In genomic region chr18:51006948-51007786, GRCh38 we compare ENCODE assay signal across 2 cellular contexts.
TF ChIP-seq lines count a peak whose summit lies in the region.

No MANE protein-coding gene starts in this region.

TF ChIP-seq in HEK293, 187 proteins besides CTCF, POLR2A, EP300 and RAD21 (continued from another document):
- TF ChIP-seq FEZF1 (tag by site-specific recombination; IDR thresholded peaks at IDR 0.05): peak; percentile 57
- no peak for TF ChIP-seq OSR2 (tag by site-specific recombination; IDR thresholded peaks at IDR 0.05)
- no peak for TF ChIP-seq SP2 (tag by site-specific recombination; IDR thresholded peaks at IDR 0.05)
- no peak for TF ChIP-seq ZNF560 (tag by site-specific recombination; IDR thresholded peaks at IDR 0.05; ENCODE audit: borderline replicate concordance)
- no peak for TF ChIP-seq ZNF704 (tag by site-specific recombination; IDR thresholded peaks at IDR 0.05)
- TF ChIP-seq ZNF16 (tag by site-specific recombination; IDR thresholded peaks at IDR 0.05; ENCODE audit: low read depth): no peak
- peak; percentile 59; the same call in 1 of the 2 replicates for TF ChIP-seq ATF2 (tag by site-specific recombination; IDR thresholded peaks at IDR 0.05; ENCODE audit: low read depth)
- TF ChIP-seq ZNF324 (tag by site-specific recombination; IDR thresholded peaks at IDR 0.05): no peak
- TF ChIP-seq ZBTB7A (tag by site-specific recombination; IDR thresholded peaks at IDR 0.05; ENCODE audit: low read depth): no peak
- TF ChIP-seq RBAK (tag by site-specific recombination; IDR thresholded peaks at IDR 0.05): no peak
- no peak for TF ChIP-seq ZEB2 (tag by site-specific recombination; IDR thresholded peaks at IDR 0.05)
- TF ChIP-seq ZNF670 (tag by site-specific recombination; IDR thresholded peaks at IDR 0.05; ENCODE audit: low read depth): no peak
- TF ChIP-seq ZNF521 (tag by site-specific recombination; IDR thresholded peaks at IDR 0.05): no peak

TF ChIP-seq in K562, 482 proteins besides CTCF, POLR2A, EP300 and RAD21 (continued from another document):
- TF ChIP-seq ZMIZ1 (IDR thresholded peaks at IDR 0.05; ENCODE audit: low read depth in 2 of 2, low read length in 2 of 2) (peak in 1 of 2 experiments; percentile 76; a peak in 2 of 4 replicates), ZNF655 (CRISPR knock-in tag; IDR thresholded peaks at IDR 0.05) (no peak), DPF2 (IDR thresholded peaks at IDR 0.05) (peak; percentile 57; the same call in 1 of the 2 replicates), NR2C2 (CRISPR knock-in tag; IDR thresholded peaks at IDR 0.05) (no peak), NR2C2 (tag; IDR thresholded peaks at IDR 0.05) (no peak; the same call in 1 of the 2 replicates), CCNT2 (IDR thresholded peaks at IDR 0.05; ENCODE audit: borderline replicate concordance, extremely low read depth, insufficient read length, low read depth, low read length) (peak; percentile 41), TAL1 (IDR thresholded peaks at IDR 0.05) (peak; percentile 91), PBX2 (CRISPR knock-in tag; IDR thresholded peaks at IDR 0.05; ENCODE audit: low read depth) (no peak), PBX2 (tag; conservative IDR thresholded peaks at IDR 0.05; ENCODE audit: low read depth) (0 out of 2 replicates have a peak, but pooled peaks have one; percentile 2), KLF16 (IDR thresholded peaks at IDR 0.05) (peak; percentile 76), ZNF766 (CRISPR knock-in tag; conservative IDR thresholded peaks at IDR 0.05) (peak; percentile 58; the same call in 1 of the 2 replicates), TEAD4 (IDR thresholded peaks at IDR 0.05; ENCODE audit: low read length) (peak; percentile 88), TEAD4 (CRISPR knock-in tag; IDR thresholded peaks at IDR 0.05; ENCODE audit: borderline replicate concordance) (no peak), U2AF2 (optimal IDR thresholded peaks at IDR 0.05; ENCODE audit: low read depth, low read length) (no peak), SRSF3 (IDR thresholded peaks at IDR 0.05; ENCODE audit: insufficient read depth, low read length) (no peak), MTA2 (IDR thresholded peaks at IDR 0.05; ENCODE audit: low read depth) (peak; percentile 77), SMARCA4 (IDR thresholded peaks at IDR 0.05) (peak; percentile 50; the same call in 1 of the 2 replicates), TEAD1 (CRISPR knock-in tag; IDR thresholded peaks at IDR 0.05) (peak in 1 of 2 experiments; percentile 64; a peak in 1 of 4 replicates), NR2C1 (IDR thresholded peaks at IDR 0.05) (peak; percentile 57; the same call in 1 of the 2 replicates), NR2C1 (tag; IDR thresholded peaks at IDR 0.05) (peak; percentile 48; the same call in 1 of the 2 replicates), SOX6 (IDR thresholded peaks at IDR 0.05) (peak; percentile 67), TRIM24 (IDR thresholded peaks at IDR 0.05) (0 out of 4 replicates have a peak, but pooled peaks of 1 of the 2 experiments have one; percentile 29), RBM25 (IDR thresholded peaks at IDR 0.05; ENCODE audit: low read depth, low read length, severe bottlenecking) (no peak), TCF3 (CRISPR knock-in tag; IDR thresholded peaks at IDR 0.05) (peak; percentile 90), KDM1A (IDR thresholded peaks at IDR 0.05) (peak; percentile 68 to 71), HDAC2 (IDR thresholded peaks at IDR 0.05) (peak; percentile 29; the same call in 1 of the 2 replicates), SRSF9 (IDR thresholded peaks at IDR 0.05; ENCODE audit: borderline replicate concordance, low read depth, low read length) (no peak), BHLHE40 (IDR thresholded peaks at IDR 0.05; ENCODE audit: low read length) (peak; percentile 89), CEBPG (CRISPR knock-in tag; IDR thresholded peaks at IDR 0.05) (no peak), CEBPG (tag; conservative IDR thresholded peaks at IDR 0.05 in 1 of 2, IDR thresholded peaks at IDR 0.05 in 1 of 2) (peak in 1 of 2 experiments; percentile 34; a peak in 1 of 4 replicates), ESRRA (IDR thresholded peaks at IDR 0.05; ENCODE audit: borderline replicate concordance, low read depth) (peak; percentile 60), CBFA2T2 (conservative IDR thresholded peaks at IDR 0.05) (peak; percentile 88), SMARCE1 (IDR thresholded peaks at IDR 0.05) (0 out of 2 replicates have a peak, but pooled peaks have one; percentile 31), TBL1XR1 (IDR thresholded peaks at IDR 0.05; ENCODE audit: low read length in 2 of 2) (peak in 1 of 2 experiments; percentile 57; a peak in 1 of 4 replicates), NCOA6 (IDR thresholded peaks at IDR 0.05) (no peak), ZBTB7A (IDR thresholded peaks at IDR 0.05; ENCODE audit: borderline replicate concordance, control insufficient read depth, low read depth, low read length) (peak; percentile 75; the same call in 1 of the 2 replicates), ZNF740 (CRISPR knock-in tag; IDR thresholded peaks at IDR 0.05) (peak; percentile 9; the same call in 1 of the 2 replicates), ZNF740 (tag; IDR thresholded peaks at IDR 0.05) (peak in 1 of 2 experiments; percentile 63; a peak in 1 of 4 replicates), MAZ (CRISPR knock-in tag; conservative IDR thresholded peaks at IDR 0.05 in 1 of 2, IDR thresholded peaks at IDR 0.05 in 1 of 2) (0 out of 4 replicates have a peak, but pooled peaks of 1 of the 2 experiments have one; percentile 15), POLR2AphosphoS5 (IDR thresholded peaks at IDR 0.05; ENCODE audit: control insufficient read depth, insufficient read depth, low read depth, low read length) (peak; percentile 80; the same call in 1 of the 2 replicates), SMAD4 (CRISPR knock-in tag; conservative IDR thresholded peaks at IDR 0.05) (peak; percentile 64), FOXM1 (IDR thresholded peaks at IDR 0.05; ENCODE audit: low read depth) (peak; percentile 54), FOXM1 (CRISPR knock-in tag; IDR thresholded peaks at IDR 0.05; ENCODE audit: low read depth) (no peak), PML (IDR thresholded peaks at IDR 0.05; ENCODE audit: low read length) (peak; percentile 55; the same call in 1 of the 2 replicates), NCOR1 (IDR thresholded peaks at IDR 0.05) (peak; percentile 86), ARID1B (IDR thresholded peaks at IDR 0.05) (peak; percentile 87), L3MBTL2 (IDR thresholded peaks at IDR 0.05) (no peak), VEZF1 (CRISPR knock-in tag; IDR thresholded peaks at IDR 0.05) (peak; percentile 76), RCOR1 (IDR thresholded peaks at IDR 0.05; ENCODE audit: borderline replicate concordance in 1 of 2, low read depth in 2 of 2, low read length in 2 of 2) (peak; percentile 47 to 74; a peak in 1 of 4 replicates), ETV6 (IDR thresholded peaks at IDR 0.05; ENCODE audit: borderline replicate concordance in 1 of 2, low read depth in 2 of 2, low read length in 1 of 2) (no peak), ETV6 (CRISPR knock-in tag; IDR thresholded peaks at IDR 0.05; ENCODE audit: borderline replicate concordance) (no peak), MEIS2 (IDR thresholded peaks at IDR 0.05; ENCODE audit: partially characterized antibody) (peak; percentile 26)
